ENCODE assay signal across 8 cellular contexts in the genomic region with DNA sequence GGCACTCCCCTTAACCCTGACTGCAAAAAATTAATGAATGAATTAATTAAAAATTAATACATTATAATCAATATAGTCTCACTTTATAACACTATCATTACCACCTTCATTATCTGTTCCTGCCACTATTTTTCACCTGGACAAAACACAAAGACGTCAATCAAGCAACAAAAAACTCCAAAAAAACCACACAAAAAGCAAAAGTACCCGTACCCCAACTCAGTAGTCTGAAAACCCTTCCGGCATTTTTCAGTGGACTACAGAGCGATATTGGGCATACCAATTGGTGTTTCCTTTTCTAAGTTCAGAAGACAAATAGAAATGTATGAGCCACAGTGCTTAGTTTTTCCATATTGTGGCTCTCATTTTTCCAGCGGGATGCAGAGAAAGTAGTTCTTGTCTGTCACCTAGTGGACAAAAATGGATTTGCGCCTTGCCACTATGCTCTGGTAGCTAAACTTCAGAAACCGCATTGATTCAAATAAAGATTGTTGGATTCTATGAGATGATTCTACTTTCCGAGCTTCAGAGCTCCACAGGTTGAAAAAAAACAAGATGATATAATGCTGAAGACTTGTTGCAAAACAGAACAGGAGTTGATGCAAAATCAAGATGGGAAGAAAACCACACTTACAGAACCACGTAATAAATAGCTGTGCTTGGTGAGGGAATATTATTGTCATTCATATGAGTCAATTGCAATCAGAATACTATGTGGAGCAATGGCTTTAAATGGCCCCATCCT. TPM values are rescaled to one million over a fixed set of nuclear protein-coding genes. Genes with fewer than 3 reads are reported as not detected.
DNase-seq lines count a peak whose midpoint lies in the region; ATAC-seq, FAIRE-seq and TF ChIP-seq lines count a peak whose summit lies in the region.

No MANE protein-coding gene starts in this region.

- FAIRE-seq in urothelium cell line (lab: Jason Lieb, UNC) = no peak

- ATAC-seq in GM18870 (IDR thresholded peaks at IDR 0.05; ENCODE audit: unreplicated experiment) = peak; percentile 56

- CTCF ChIA-PET in RWPE1 (lab: Yijun Ruan, JAX) = interaction anchor here (0.6 to 1.0 kb wide), 9 partner anchors 16 to 1572 kb away, joined by 3 to 5 read pairs (median 3); no protein-coding TSS in a partner anchor

- peaks cover 9% of the 10 kb centered on the region for H3K79me2 ChIP-seq in osteoblast (ENCODE audit: insufficient read depth, low read length)

- POLR2A ChIA-PET in RWPE1 (lab: Yijun Ruan, JAX; ENCODE audit: low non-redundant PET) = no interaction called here

- DNase-seq in AG09319 (ENCODE audit: extremely low read depth, low read depth) = peak; percentile 72
- DNase-seq in LHCN-M2 (ENCODE audit: low read depth) = peak; percentile 80
- DNase-seq in RWPE1 (ENCODE audit: low spot score) = peak; percentile 59
- DNase-seq in activated T-helper 9 cell treated with anti-CD3 and anti-CD28 coated beads, Interleukin-2, amount 50 U/mL, for 16 hours (ENCODE audit: low read depth) = peak; percentile 24
- DNase-seq in fibroblast of villous mesenchyme (ENCODE audit: low read depth) = peak; percentile 93
- DNase-seq in osteoblast (ENCODE audit: insufficient read length, low spot score, missing footprints) = peak; percentile 80
- DNase-seq in urothelium cell line (ENCODE audit: low spot score) = peak; percentile 57

- no peaks in the 10 kb centered on the region for H3K27me3 ChIP-seq in osteoblast (ENCODE audit: insufficient read depth, low read length)

- H3K4me2 ChIP-seq in osteoblast (ENCODE audit: insufficient read depth, low read length) = peak overlapping the region; percentile 80

- no peaks in the 10 kb centered on the region for H4K20me1 ChIP-seq in osteoblast (ENCODE audit: insufficient read depth, low read length)

- H3K4me3 ChIP-seq in fibroblast of villous mesenchyme (ENCODE audit: low read depth, low read length) (no peak overlapping the region), osteoblast (ENCODE audit: insufficient read depth, low read length) (peak overlapping the region; percentile 49)

- H3K9me3 ChIP-seq in osteoblast (ENCODE audit: low read depth, low read length) = no peaks in the 10 kb centered on the region

- H2AFZ ChIP-seq in osteoblast (ENCODE audit: low read length) = peak overlapping the region; percentile 64

- H3K27ac ChIP-seq in RWPE1 (peak overlapping the region; percentile 98; the same call in 1 of the 2 replicates), osteoblast (ENCODE audit: low read depth, low read length) (peak overlapping the region; percentile 71)

- H3K4me1 ChIP-seq in osteoblast (ENCODE audit: insufficient read depth, low read length) = peaks cover 52% of the 10 kb centered on the region

- H3K36me3 ChIP-seq in osteoblast (ENCODE audit: insufficient read depth, low read length) = no peaks in the 10 kb centered on the region

- TF ChIP-seq CTCF in AG09319 (IDR thresholded peaks at IDR 0.05; ENCODE audit: low read depth, low read length) = no peak; the same call in none of the 2 replicates
- TF ChIP-seq CTCF in RWPE1 (conservative IDR thresholded peaks at IDR 0.05; ENCODE audit: low read depth) = peak; percentile 99
- TF ChIP-seq CTCF in fibroblast of villous mesenchyme (IDR thresholded peaks at IDR 0.05; ENCODE audit: insufficient read depth, low read depth, low read length) = peak; percentile 99
- peak; percentile 100 for TF ChIP-seq CTCF in osteoblast (IDR thresholded peaks at IDR 0.05; ENCODE audit: extremely low read depth, low read depth, low read length)

RNA-seq across cellular contexts. Expression of gene ITGB1, which starts 50.6 kb away (rescaled TPM):
- 1,506 and 2,151 TPM in 2 replicates for total RNA-seq in LHCN-M2 (2014; rRNA removed)
- 564 TPM for polyA plus RNA-seq in LHCN-M2 (2012)
- 1,751 and 1,757 TPM in 2 replicates for total RNA-seq in fibroblast of villous mesenchyme
- total RNA-seq in osteoblast = 1,572 and 1,742 TPM in 2 replicates

Comparison
In these comparisons a context has a peak if more than half of its experiments do, and no peak if none do; other contexts are left out.
1. DNase-seq: peak in every context shown above with its lines; median percentile 93 in fibroblast of villous mesenchyme; 80 in LHCN-M2; 80 in osteoblast; 72 in AG09319; 59 in RWPE1; 57 in urothelium cell line; 24 in activated T-helper 9 cell treated with anti-CD3 and anti-CD28 coated beads, Interleukin-2, amount 50 U/mL, for 16 hours.